Comparison of ENCODE assay signal across 1 cellular context in the genomic region with DNA sequence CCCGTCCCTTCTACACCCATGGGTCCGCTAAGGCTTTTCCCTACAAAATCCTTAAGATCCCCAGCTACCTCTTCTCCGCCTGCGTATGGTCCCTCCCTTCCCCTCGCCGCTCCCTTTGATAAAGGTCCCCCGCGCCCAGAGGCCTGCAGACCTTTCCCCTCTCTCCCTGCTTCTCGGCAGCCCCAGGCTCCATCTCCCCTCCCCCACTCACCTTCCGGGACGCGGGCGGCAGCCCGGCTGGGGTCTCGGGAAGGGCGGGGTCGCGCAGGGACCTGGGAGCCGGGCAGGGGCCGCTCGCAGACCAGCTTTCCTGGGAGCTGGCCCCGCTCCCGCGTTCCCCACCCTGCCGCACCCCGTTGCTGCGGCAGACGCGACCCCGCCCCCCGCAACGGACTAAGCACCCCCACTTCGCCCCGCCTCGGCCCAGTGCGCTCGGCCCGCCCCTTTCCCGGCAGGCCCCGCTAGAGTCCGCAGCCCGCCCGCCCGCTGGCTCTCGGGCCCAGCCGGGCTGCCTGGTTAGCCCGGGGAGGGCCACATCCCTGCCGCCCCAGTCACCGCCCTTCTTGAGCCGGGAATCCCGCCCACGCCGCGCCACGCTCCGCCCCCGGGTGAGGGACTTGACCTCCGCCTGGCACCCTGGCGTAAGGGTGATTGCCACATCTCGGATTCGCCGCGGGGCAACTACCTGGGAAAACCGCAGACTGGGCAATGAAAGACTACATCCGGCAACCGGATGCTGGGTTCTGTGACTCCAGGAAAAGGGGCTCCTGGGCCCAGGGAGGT.
TF ChIP-seq lines count a peak whose summit lies in the region.

A gene with protein sequence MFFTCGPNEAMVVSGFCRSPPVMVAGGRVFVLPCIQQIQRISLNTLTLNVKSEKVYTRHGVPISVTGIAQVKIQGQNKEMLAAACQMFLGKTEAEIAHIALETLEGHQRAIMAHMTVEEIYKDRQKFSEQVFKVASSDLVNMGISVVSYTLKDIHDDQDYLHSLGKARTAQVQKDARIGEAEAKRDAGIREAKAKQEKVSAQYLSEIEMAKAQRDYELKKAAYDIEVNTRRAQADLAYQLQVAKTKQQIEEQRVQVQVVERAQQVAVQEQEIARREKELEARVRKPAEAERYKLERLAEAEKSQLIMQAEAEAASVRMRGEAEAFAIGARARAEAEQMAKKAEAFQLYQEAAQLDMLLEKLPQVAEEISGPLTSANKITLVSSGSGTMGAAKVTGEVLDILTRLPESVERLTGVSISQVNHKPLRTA (minus strand): TSS at position 372 of the 783 bp plus-strand sequence. CDS start 498 bp downstream, outside the sequence.

TF ChIP-seq in HepG2, 621 proteins besides CTCF, POLR2A, EP300 and RAD21 (continued from another document and continues in another):
- TF ChIP-seq KIAA2018 (CRISPR knock-in tag; IDR thresholded peaks at IDR 0.05; ENCODE audit: borderline replicate concordance) (peak; percentile 86; the same call in 1 of the 2 replicates), ARNT2 (CRISPR knock-in tag; IDR thresholded peaks at IDR 0.05; ENCODE audit: low read depth) (peak; percentile 94), JDP2 (CRISPR knock-in tag; IDR thresholded peaks at IDR 0.05; ENCODE audit: borderline replicate concordance) (0 out of 2 replicates have a peak, but pooled peaks have one; percentile 72), JARID2 (CRISPR knock-in tag; IDR thresholded peaks at IDR 0.05; ENCODE audit: insufficient replicate concordance) (no peak), DMAP1 (CRISPR knock-in tag; IDR thresholded peaks at IDR 0.05) (peak; percentile 56), KDM2A (CRISPR knock-in tag; IDR thresholded peaks at IDR 0.05; ENCODE audit: borderline replicate concordance, low read depth) (peak; percentile 88), ZFYVE20 (CRISPR knock-in tag; IDR thresholded peaks at IDR 0.05; ENCODE audit: borderline replicate concordance, low read depth) (0 out of 2 replicates have a peak, but pooled peaks have one; percentile 21), ZNF143 (CRISPR knock-in tag; IDR thresholded peaks at IDR 0.05) (peak; percentile 83), JUNB (CRISPR knock-in tag; IDR thresholded peaks at IDR 0.05; ENCODE audit: borderline replicate concordance) (no peak), ZKSCAN5 (CRISPR knock-in tag; IDR thresholded peaks at IDR 0.05) (no peak), ZNF781 (CRISPR knock-in tag; IDR thresholded peaks at IDR 0.05; ENCODE audit: borderline replicate concordance, not compliant biosample characterization) (peak; percentile 23), PHB2 (IDR thresholded peaks at IDR 0.05; ENCODE audit: partially characterized antibody) (no peak), CBX5 (CRISPR knock-in tag; IDR thresholded peaks at IDR 0.05; ENCODE audit: borderline replicate concordance) (0 out of 2 replicates have a peak, but pooled peaks have one; percentile 43), ZNF550 (CRISPR knock-in tag; IDR thresholded peaks at IDR 0.05; ENCODE audit: borderline replicate concordance) (0 out of 2 replicates have a peak, but pooled peaks have one; percentile 45), HDAC2 (CRISPR knock-in tag; IDR thresholded peaks at IDR 0.05) (peak; percentile 83), ZSCAN21 (CRISPR knock-in tag; IDR thresholded peaks at IDR 0.05; ENCODE audit: borderline replicate concordance) (peak; percentile 92; the same call in 1 of the 2 replicates), SOX13 (IDR thresholded peaks at IDR 0.05) (peak; percentile 35), SOX13 (CRISPR knock-in tag; conservative IDR thresholded peaks at IDR 0.05 in 1 of 2, IDR thresholded peaks at IDR 0.05 in 1 of 2) (peak in 1 of 2 experiments; percentile 81; a peak in 2 of 4 replicates), MIER3 (CRISPR knock-in tag; IDR thresholded peaks at IDR 0.05; ENCODE audit: borderline replicate concordance) (peak; percentile 88), FOXJ3 (CRISPR knock-in tag; IDR thresholded peaks at IDR 0.05; ENCODE audit: borderline replicate concordance) (peak; percentile 7), ELF4 (CRISPR knock-in tag; IDR thresholded peaks at IDR 0.05; ENCODE audit: borderline replicate concordance) (no peak; the same call in 1 of the 2 replicates), MXD1 (CRISPR knock-in tag; IDR thresholded peaks at IDR 0.05) (peak; percentile 84), NFE2L1 (CRISPR knock-in tag; IDR thresholded peaks at IDR 0.05; ENCODE audit: borderline replicate concordance) (no peak), NR2C2 (CRISPR knock-in tag; IDR thresholded peaks at IDR 0.05; ENCODE audit: borderline replicate concordance) (peak; percentile 87), ZNF570 (CRISPR knock-in tag; IDR thresholded peaks at IDR 0.05; ENCODE audit: borderline replicate concordance) (no peak), PAWR (CRISPR knock-in tag; IDR thresholded peaks at IDR 0.05; ENCODE audit: borderline replicate concordance) (no peak; the same call in 1 of the 2 replicates), SETDB1 (CRISPR knock-in tag; IDR thresholded peaks at IDR 0.05; ENCODE audit: borderline replicate concordance) (no peak), ZNF513 (CRISPR knock-in tag; conservative IDR thresholded peaks at IDR 0.05) (no peak), RNF219 (CRISPR knock-in tag; IDR thresholded peaks at IDR 0.05) (peak; percentile 92)
- TF ChIP-seq, protein P1, sequence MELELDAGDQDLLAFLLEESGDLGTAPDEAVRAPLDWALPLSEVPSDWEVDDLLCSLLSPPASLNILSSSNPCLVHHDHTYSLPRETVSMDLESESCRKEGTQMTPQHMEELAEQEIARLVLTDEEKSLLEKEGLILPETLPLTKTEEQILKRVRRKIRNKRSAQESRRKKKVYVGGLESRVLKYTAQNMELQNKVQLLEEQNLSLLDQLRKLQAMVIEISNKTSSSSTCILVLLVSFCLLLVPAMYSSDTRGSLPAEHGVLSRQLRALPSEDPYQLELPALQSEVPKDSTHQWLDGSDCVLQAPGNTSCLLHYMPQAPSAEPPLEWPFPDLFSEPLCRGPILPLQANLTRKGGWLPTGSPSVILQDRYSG (CRISPR knock-in tag; IDR thresholded peaks at IDR 0.05): no peak
- TF ChIP-seq, protein P2, sequence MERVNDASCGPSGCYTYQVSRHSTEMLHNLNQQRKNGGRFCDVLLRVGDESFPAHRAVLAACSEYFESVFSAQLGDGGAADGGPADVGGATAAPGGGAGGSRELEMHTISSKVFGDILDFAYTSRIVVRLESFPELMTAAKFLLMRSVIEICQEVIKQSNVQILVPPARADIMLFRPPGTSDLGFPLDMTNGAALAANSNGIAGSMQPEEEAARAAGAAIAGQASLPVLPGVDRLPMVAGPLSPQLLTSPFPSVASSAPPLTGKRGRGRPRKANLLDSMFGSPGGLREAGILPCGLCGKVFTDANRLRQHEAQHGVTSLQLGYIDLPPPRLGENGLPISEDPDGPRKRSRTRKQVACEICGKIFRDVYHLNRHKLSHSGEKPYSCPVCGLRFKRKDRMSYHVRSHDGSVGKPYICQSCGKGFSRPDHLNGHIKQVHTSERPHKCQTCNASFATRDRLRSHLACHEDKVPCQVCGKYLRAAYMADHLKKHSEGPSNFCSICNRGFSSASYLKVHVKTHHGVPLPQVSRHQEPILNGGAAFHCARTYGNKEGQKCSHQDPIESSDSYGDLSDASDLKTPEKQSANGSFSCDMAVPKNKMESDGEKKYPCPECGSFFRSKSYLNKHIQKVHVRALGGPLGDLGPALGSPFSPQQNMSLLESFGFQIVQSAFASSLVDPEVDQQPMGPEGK (CRISPR knock-in tag; IDR thresholded peaks at IDR 0.05): peak; percentile 97
- TF ChIP-seq, protein P3, sequence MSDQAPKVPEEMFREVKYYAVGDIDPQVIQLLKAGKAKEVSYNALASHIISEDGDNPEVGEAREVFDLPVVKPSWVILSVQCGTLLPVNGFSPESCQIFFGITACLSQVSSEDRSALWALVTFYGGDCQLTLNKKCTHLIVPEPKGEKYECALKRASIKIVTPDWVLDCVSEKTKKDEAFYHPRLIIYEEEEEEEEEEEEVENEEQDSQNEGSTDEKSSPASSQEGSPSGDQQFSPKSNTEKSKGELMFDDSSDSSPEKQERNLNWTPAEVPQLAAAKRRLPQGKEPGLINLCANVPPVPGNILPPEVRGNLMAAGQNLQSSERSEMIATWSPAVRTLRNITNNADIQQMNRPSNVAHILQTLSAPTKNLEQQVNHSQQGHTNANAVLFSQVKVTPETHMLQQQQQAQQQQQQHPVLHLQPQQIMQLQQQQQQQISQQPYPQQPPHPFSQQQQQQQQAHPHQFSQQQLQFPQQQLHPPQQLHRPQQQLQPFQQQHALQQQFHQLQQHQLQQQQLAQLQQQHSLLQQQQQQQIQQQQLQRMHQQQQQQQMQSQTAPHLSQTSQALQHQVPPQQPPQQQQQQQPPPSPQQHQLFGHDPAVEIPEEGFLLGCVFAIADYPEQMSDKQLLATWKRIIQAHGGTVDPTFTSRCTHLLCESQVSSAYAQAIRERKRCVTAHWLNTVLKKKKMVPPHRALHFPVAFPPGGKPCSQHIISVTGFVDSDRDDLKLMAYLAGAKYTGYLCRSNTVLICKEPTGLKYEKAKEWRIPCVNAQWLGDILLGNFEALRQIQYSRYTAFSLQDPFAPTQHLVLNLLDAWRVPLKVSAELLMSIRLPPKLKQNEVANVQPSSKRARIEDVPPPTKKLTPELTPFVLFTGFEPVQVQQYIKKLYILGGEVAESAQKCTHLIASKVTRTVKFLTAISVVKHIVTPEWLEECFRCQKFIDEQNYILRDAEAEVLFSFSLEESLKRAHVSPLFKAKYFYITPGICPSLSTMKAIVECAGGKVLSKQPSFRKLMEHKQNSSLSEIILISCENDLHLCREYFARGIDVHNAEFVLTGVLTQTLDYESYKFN (CRISPR knock-in tag; conservative IDR thresholded peaks at IDR 0.05): peak; percentile 78
